28 cellular contexts compared by ENCODE assay signal in genomic region chr4:1614049-1614448, GRCh38.
"Had no signal": no experiment of that assay in that cellular context is flagged by ENCODE, and none has a peak within 500 bp of the region (broad histone marks: within the 10 kb centered on the region; RNA-seq: fewer than 3 reads in every experiment).

No MANE protein-coding gene starts in this region.

- H3K27ac ChIP-seq: brain microvascular endothelial cell, cardiac muscle cell, Peyer's patch, RWPE1, SJSA1 had no signal

- H3K4me1 ChIP-seq: Peyer's patch, SJSA1 had no signal

- H3K4me3 Mint-ChIP-seq: activated CD4-positive, alpha-beta T cell treated with anti-CD3 and anti-CD28 coated beads, Interleukin-2, amount 10 ng/mL, durations not matched to agents 7 days and 5 days; activated CD8-positive, alpha-beta T cell treated with anti-CD3 and anti-CD28 coated beads for 36 hours; activated T-cell treated with anti-CD3 and anti-CD28 coated beads, Interleukin-2, amount 50 U/mL, for 72 hours; T-helper 1 cell treated with Interleukin-12 subunit alpha and Interleukin-12 subunit beta and Interleukin-4 antibody, amounts not matched to agents 30 μg/mL and 1 μg/mL, for 36 hours; WTC11 had no signal

- H3K27me3 ChIP-seq: brain microvascular endothelial cell, cardiac muscle cell, MG63, Peyer's patch, SJSA1 had no signal

- ATAC-seq: activated CD8-positive, alpha-beta T cell treated with anti-CD3 and anti-CD28 coated beads for 36 hours; activated T-cell treated with anti-CD3 and anti-CD28 coated beads, Interleukin-2, amount 50 U/mL, for 72 hours; SK-N-SH treated with all-trans-retinoic acid at 6 μM for 48 hours; WTC11 had no signal

- H3K4me1 Mint-ChIP-seq: WTC11 had no signal

- H3K9me3 Mint-ChIP-seq: activated naive CD4-positive, alpha-beta T cell treated with anti-CD3 and anti-CD28 coated beads, Interleukin-2, amount 50 U/mL, for 24 hours had no signal

- DNase-seq: activated CD4-positive, alpha-beta T cell treated with anti-CD3 and anti-CD28 coated beads, Interleukin-2, amount 10 ng/mL, durations not matched to agents 7 days and 5 days; activated CD4-positive, CD25-positive, alpha-beta regulatory T cell treated with anti-CD3 and anti-CD28 coated beads, Interleukin-2, amount 50 U/mL, for 72 hours; activated CD8-positive, alpha-beta memory T cell treated with anti-CD3 and anti-CD28 coated beads, Interleukin-2, amount 50 U/mL, for 4 hours; activated CD8-positive, alpha-beta T cell treated with anti-CD3 and anti-CD28 coated beads for 36 hours; activated gamma-delta T cell treated with Interleukin-2 at 50 U/mL for 16 hours; activated T-cell treated with anti-CD3 and anti-CD28 coated beads, Interleukin-2, amount 50 U/mL, for 72 hours; amygdala; brain microvascular endothelial cell; cerebellar nuclear complex; MG63; NCI-H1105; NCI-H1436 treated with DMSO at 0.1 percent for 48 hours; NCI-H187; NCI-H2081; NCI-H446; NCI-H524; Peyer's patch; Right ventricle myocardium superior; SW 1271; T-helper 9 cell had no signal

- H3K9me3 ChIP-seq: MG63, SJSA1 had no signal

- H3K36me3 Mint-ChIP-seq: activated naive CD4-positive, alpha-beta T cell treated with anti-CD3 and anti-CD28 coated beads, Interleukin-2, amount 50 U/mL, for 24 hours; WTC11 had no signal

- H3K27ac Mint-ChIP-seq: activated CD8-positive, alpha-beta T cell treated with anti-CD3 and anti-CD28 coated beads for 36 hours; activated T-cell treated with anti-CD3 and anti-CD28 coated beads, Interleukin-2, amount 50 U/mL, for 72 hours; activated T-helper 2 cell treated with anti-CD3 and anti-CD28 coated beads, Interferon-gamma antibody, Interleukin-2, Interleukin-4, amounts not matched to agents 10 μg/mL and 5 μg/mL and 100 μg/mL, durations not matched to agents 14 hours and 24 hours and 36 hours had no signal

- H3K4me3 ChIP-seq: cardiac muscle cell, MG63, Peyer's patch, SJSA1 had no signal

- H3K27me3 Mint-ChIP-seq: activated CD4-positive, alpha-beta T cell treated with anti-CD3 and anti-CD28 coated beads, Interleukin-2, amount 10 ng/mL, durations not matched to agents 7 days and 5 days; activated CD8-positive, alpha-beta T cell treated with anti-CD3 and anti-CD28 coated beads for 36 hours; activated naive CD4-positive, alpha-beta T cell treated with anti-CD3 and anti-CD28 coated beads, Interleukin-2, amount 50 U/mL, for 24 hours had no signal

- H3K36me3 ChIP-seq: brain microvascular endothelial cell, cardiac muscle cell, MG63, Peyer's patch, SJSA1 had no signal
